Comparison of ENCODE assay signal across 8 cellular contexts in the genomic region with DNA sequence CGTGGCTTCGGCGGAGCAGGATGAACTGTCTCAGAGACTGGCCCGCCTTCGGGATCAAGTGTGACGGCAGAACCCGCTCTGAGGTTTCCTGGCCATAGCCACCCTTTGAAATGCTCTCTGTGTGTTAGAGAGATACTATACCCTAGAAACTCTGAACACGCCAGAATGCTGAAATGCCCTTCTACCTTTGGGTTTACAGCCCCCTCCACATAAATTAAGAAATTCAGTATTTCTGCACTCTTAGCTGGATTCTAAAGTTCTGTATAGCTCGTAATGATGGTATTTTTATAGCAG. TPM values are rescaled to one million over a fixed set of nuclear protein-coding genes. Genes with fewer than 3 reads are reported as not detected.
DNase-seq lines count a peak whose midpoint lies in the region; ATAC-seq and TF ChIP-seq lines count a peak whose summit lies in the region.

No MANE protein-coding gene starts in this region.

- in situ Hi-C loops in GM13977 (cut with MboI; ENCODE audit: low pct_unique_long_range_greater_than_20kb, low sequenced_read_pairs, unreplicated experiment): no loop called here

- peak overlapping the region; percentile 99 for H3K4me3 Mint-ChIP-seq in activated CD4-positive, alpha-beta memory T cell treated with anti-CD3 and anti-CD28 coated beads, Interleukin-2, amount 10 ng/mL, durations not matched to agents 7 days and 5 days
- H3K4me3 Mint-ChIP-seq in stimulated activated effector memory CD8-positive, alpha-beta T cell treated with anti-CD3 and anti-CD28 coated beads, Interleukin-12 subunit alpha, Interleukin-12 subunit beta, amount 100 ng/mL, for 72 hours: peak overlapping the region; percentile 98

- peaks cover 29% of the 10 kb centered on the region for H3K4me1 Mint-ChIP-seq in activated CD4-positive, alpha-beta memory T cell treated with anti-CD3 and anti-CD28 coated beads, Interleukin-2, amount 10 ng/mL, durations not matched to agents 7 days and 5 days
- H3K4me1 Mint-ChIP-seq in stimulated activated effector memory CD8-positive, alpha-beta T cell treated with anti-CD3 and anti-CD28 coated beads, Interleukin-12 subunit alpha, Interleukin-12 subunit beta, amount 100 ng/mL, for 72 hours: peaks cover 24% of the 10 kb centered on the region

- CTCF ChIA-PET in HEK293 (lab: Yijun Ruan, JAX): interaction anchor here (0.7 to 0.8 kb wide), 2 partner anchors 64 to 143 kb away, joined by 3 to 4 read pairs; no protein-coding TSS in a partner anchor
- CTCF ChIA-PET in activated CD4-positive, alpha-beta memory T cell treated with anti-CD3 and anti-CD28 coated beads, Interleukin-2, amount 10 ng/mL, durations not matched to agents 7 days and 5 days (lab: Charles Lee): interaction anchor here (0.9 kb wide), 1 partner anchor 86 kb away, joined by 3 read pairs; no protein-coding TSS in a partner anchor

- H3K36me3 Mint-ChIP-seq in activated CD4-positive, alpha-beta memory T cell treated with anti-CD3 and anti-CD28 coated beads, Interleukin-2, amount 10 ng/mL, durations not matched to agents 7 days and 5 days (ENCODE audit: low read depth): peaks cover 10% of the 10 kb centered on the region
- H3K36me3 Mint-ChIP-seq in stimulated activated effector memory CD8-positive, alpha-beta T cell treated with anti-CD3 and anti-CD28 coated beads, Interleukin-12 subunit alpha, Interleukin-12 subunit beta, amount 100 ng/mL, for 72 hours: peaks cover 45% of the 10 kb centered on the region

- no peaks in the 10 kb centered on the region for H3K9me3 ChIP-seq in HEK293 (ENCODE audit: control insufficient read depth, insufficient read depth, low read depth, low read length)

- peak overlapping the region; percentile 99 for H3K27ac Mint-ChIP-seq in activated CD4-positive, alpha-beta memory T cell treated with anti-CD3 and anti-CD28 coated beads, Interleukin-2, amount 10 ng/mL, durations not matched to agents 7 days and 5 days
- H3K27ac Mint-ChIP-seq in stimulated activated effector memory CD8-positive, alpha-beta T cell treated with anti-CD3 and anti-CD28 coated beads, Interleukin-12 subunit alpha, Interleukin-12 subunit beta, amount 100 ng/mL, for 72 hours: peak overlapping the region; percentile 99

- ATAC-seq in stimulated activated effector memory CD8-positive, alpha-beta T cell treated with anti-CD3 and anti-CD28 coated beads, Interleukin-12 subunit alpha, Interleukin-12 subunit beta, amount 100 ng/mL, for 72 hours: no peak
- ATAC-seq in sciatic nerve: no peak

- H3K4me3 ChIP-seq in HEK293 (ENCODE audit: low read depth, low read length) (peak overlapping the region; percentile 60), iPS-11a (ENCODE audit: low read depth, low read length) (peak overlapping the region; percentile 100)

- H3K27ac ChIP-seq in HEK293 (ENCODE audit: extremely low read depth, low read depth, low read length): peak overlapping the region; percentile 58; the same call in 1 of the 2 replicates

- TF ChIP-seq CTCF in HEK293 (tag by site-specific recombination; IDR thresholded peaks at IDR 0.05) (no peak), GM13977 (IDR thresholded peaks at IDR 0.05; ENCODE audit: extremely low read depth, insufficient read depth, missing control alignments) (no peak)

- peaks cover 0 to 3% of the 10 kb centered on the region in 2 experiments for H3K36me3 ChIP-seq in HEK293 (ENCODE audit: control insufficient read depth in 2 of 2, insufficient read depth in 1 of 2, low read length in 2 of 2)

- peaks cover 7% of the 10 kb centered on the region for H3K27me3 Mint-ChIP-seq in activated CD4-positive, alpha-beta memory T cell treated with anti-CD3 and anti-CD28 coated beads, Interleukin-2, amount 10 ng/mL, durations not matched to agents 7 days and 5 days

- DNase-seq in activated CD4-positive, alpha-beta memory T cell treated with anti-CD3 and anti-CD28 coated beads, Interleukin-2, amount 10 ng/mL, durations not matched to agents 7 days and 5 days: no peak
- no peak for DNase-seq in stimulated activated effector memory CD8-positive, alpha-beta T cell treated with anti-CD3 and anti-CD28 coated beads, Interleukin-12 subunit alpha, Interleukin-12 subunit beta, amount 100 ng/mL, for 72 hours (ENCODE audit: low spot score in 2 of 2)
- DNase-seq in sciatic nerve (ENCODE audit: low spot score) (no peak), GM13977 (ENCODE audit: low spot score) (no peak), germinal center (ENCODE audit: low spot score) (no peak), DMS153 treated with DMSO at 0.1 percent for 48 hours (lab: John Stamatoyannopoulos, UW; ENCODE audit: unreplicated experiment) (no peak)

- peaks cover 11% of the 10 kb centered on the region for H3K4me1 ChIP-seq in HEK293 (ENCODE audit: control insufficient read depth, insufficient read depth, low read length)

- no peaks in the 10 kb centered on the region for H3K9me3 Mint-ChIP-seq in activated CD4-positive, alpha-beta memory T cell treated with anti-CD3 and anti-CD28 coated beads, Interleukin-2, amount 10 ng/mL, durations not matched to agents 7 days and 5 days
- no peaks in the 10 kb centered on the region for H3K9me3 Mint-ChIP-seq in stimulated activated effector memory CD8-positive, alpha-beta T cell treated with anti-CD3 and anti-CD28 coated beads, Interleukin-12 subunit alpha, Interleukin-12 subunit beta, amount 100 ng/mL, for 72 hours

- POLR2A ChIA-PET in HEK293 (lab: Yijun Ruan, JAX): no interaction called here
- POLR2A ChIA-PET in activated CD4-positive, alpha-beta memory T cell treated with anti-CD3 and anti-CD28 coated beads, Interleukin-2, amount 10 ng/mL, durations not matched to agents 7 days and 5 days (lab: Charles Lee): interaction anchor here (0.6 to 3.0 kb wide), 8 partner anchors 8 to 129 kb away, joined by 3 to 25 read pairs (median 4); partner anchors contain the start of genes IMPA2 and MPPE1

- intact Hi-C loops in sciatic nerve (cut with DNase I): no loop called here

TF ChIP-seq in HEK293, 187 proteins besides CTCF, POLR2A, EP300 and RAD21:
- no peak for TF ChIP-seq ZNF146 (tag by site-specific recombination; IDR thresholded peaks at IDR 0.05)
- TF ChIP-seq ZBTB17 (tag by site-specific recombination; IDR thresholded peaks at IDR 0.05): peak; percentile 2; the same call in 1 of the 2 replicates
- 0 out of 2 replicates have a peak, but pooled peaks have one; percentile 13 for TF ChIP-seq ZEB2 (tag by site-specific recombination; IDR thresholded peaks at IDR 0.05)
TF ChIP-seq in HEK293: peak in this region for 2.

RNA-seq across cellular contexts. Expression of gene CHMP1B, which starts 0.8 kb away (rescaled TPM):
- total RNA-seq in activated CD4-positive, alpha-beta memory T cell treated with anti-CD3 and anti-CD28 coated beads, Interleukin-2, amount 10 ng/mL, durations not matched to agents 7 days and 5 days: 10 to 100 TPM; 26.8 to 28.0 TPM
- 27.1 TPM for total RNA-seq in sciatic nerve

RNA-seq across cellular contexts. Expression of gene MPPE1, which starts 56.1 kb away (rescaled TPM):
- total RNA-seq in activated CD4-positive, alpha-beta memory T cell treated with anti-CD3 and anti-CD28 coated beads, Interleukin-2, amount 10 ng/mL, durations not matched to agents 7 days and 5 days: 10 to 100 TPM; 51.0 to 54.4 TPM
- total RNA-seq in sciatic nerve: 41.6 TPM
